22 cellular contexts compared by ENCODE assay signal in the genomic region with DNA sequence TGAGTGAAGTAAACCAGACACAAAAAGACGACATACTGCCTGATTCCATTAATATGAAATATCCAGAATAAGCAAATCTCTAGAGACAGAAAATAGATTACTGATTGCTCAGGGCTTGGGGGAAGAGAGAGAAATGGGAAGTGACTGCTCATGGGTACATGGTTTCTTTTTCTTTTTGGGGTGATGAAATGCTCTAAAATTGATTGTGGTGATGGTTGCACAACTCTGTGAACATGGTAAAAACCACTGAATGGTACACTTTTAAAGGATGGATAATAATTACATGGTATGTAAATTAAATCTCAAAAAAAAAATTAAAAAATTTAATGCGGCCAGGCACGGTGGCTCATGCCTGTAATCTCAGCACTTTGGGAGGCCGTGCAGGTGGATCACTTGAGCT. TPM values are rescaled to one million over a fixed set of nuclear protein-coding genes. Genes with fewer than 3 reads are reported as not detected.
A peak's percentile ranks its signal among the peaks of the same experiment; 100 is the strongest.
DNase-seq lines count a peak whose midpoint lies in the region; ATAC-seq, FAIRE-seq and TF ChIP-seq lines count a peak whose summit lies in the region.
"Had no signal": no experiment of that assay in that cellular context is flagged by ENCODE, and none has a peak within 500 bp of the region (broad histone marks: within the 10 kb centered on the region; RNA-seq: fewer than 3 reads in every experiment).

No MANE protein-coding gene starts in this region.

- no peak for FAIRE-seq in H54 (lab: Jason Lieb, UNC)
- FAIRE-seq: bronchial epithelial cell had no signal

- H3K4me3 ChIP-seq in AG10803 (ENCODE audit: low read length) (no peak overlapping the region), fibroblast of villous mesenchyme (ENCODE audit: low read depth, low read length) (no peak overlapping the region)

- TF ChIP-seq POLR2A in H54 (IDR thresholded peaks at IDR 0.05; ENCODE audit: low read depth, low read length): no peak

- in situ Hi-C loops in KBM-7 (cut with MboI; ENCODE audit: low pct_unique_long_range_greater_than_20kb, low sequenced_read_pairs): no loop called here

- TF ChIP-seq CTCF in AG10803 (conservative IDR thresholded peaks at IDR 0.05; ENCODE audit: low read length) (no peak), fibroblast of villous mesenchyme (IDR thresholded peaks at IDR 0.05; ENCODE audit: insufficient read depth, low read depth, low read length) (no peak)

- DNase-seq in AG10803 (ENCODE audit: low read depth): peak; percentile 23
- DNase-seq in KBM-7: peak; percentile 32
- DNase-seq in SIG-M5 treated with dmso at 0.1 percent for 504 hours (lab: John Stamatoyannopoulos, UW; ENCODE audit: unreplicated experiment): peak; percentile 95
- peak; percentile 18 for DNase-seq in fibroblast of villous mesenchyme (ENCODE audit: low read depth)
- DNase-seq in NCI-H146 (lab: John Stamatoyannopoulos, UW): no peak
- DNase-seq in H54 (ENCODE audit: insufficient read length, low spot score): no peak
- DNase-seq in SK-N-DZ (ENCODE audit: low spot score): no peak
- DNase-seq: activated CD4-positive, alpha-beta T cell treated with anti-CD3 and anti-CD28 coated beads, Interleukin-2, amount 50 U/mL, for 48 hours; amniotic stem cell; DMS53; foreskin keratinocyte; GF-D8; H9; hippocampal formation; NCI-H1417; NCI-H2107; NCI-H510A treated with DMSO at 0.1 percent for 48 hours; nucleus accumbens; SHP77; T-helper 2 cell had no signal

- ATAC-seq in GM19452 (IDR thresholded peaks at IDR 0.05; ENCODE audit: unreplicated experiment): no peak
- ATAC-seq: foreskin keratinocyte had no signal

RNA-seq across cellular contexts. Expression of gene RPL31, which starts 39.3 kb away (rescaled TPM):
- total RNA-seq in fibroblast of villous mesenchyme: 672 and 815 TPM in 2 replicates
- polyA plus RNA-seq in SK-N-DZ (2014; cell fraction: cytosol; rRNA removed): 1,462 and 1,861 TPM in 2 replicates
- polyA plus RNA-seq in SK-N-DZ (2014; cell fraction: nucleus; rRNA removed): 1,121 and 2,446 TPM in 2 replicates

Comparison
In these comparisons a context has a peak if more than half of its experiments do, and no peak if none do; other contexts are left out.
1. DNase-seq: peak in AG10803 (single experiment), KBM-7 (single experiment), SIG-M5 treated with dmso at 0.1 percent for 504 hours (single experiment) and fibroblast of villous mesenchyme (single experiment); none in NCI-H146 (single experiment), H54 (single experiment) and SK-N-DZ (single experiment).